Comparison of ENCODE assay signal across 1 cellular context in the genomic region with DNA sequence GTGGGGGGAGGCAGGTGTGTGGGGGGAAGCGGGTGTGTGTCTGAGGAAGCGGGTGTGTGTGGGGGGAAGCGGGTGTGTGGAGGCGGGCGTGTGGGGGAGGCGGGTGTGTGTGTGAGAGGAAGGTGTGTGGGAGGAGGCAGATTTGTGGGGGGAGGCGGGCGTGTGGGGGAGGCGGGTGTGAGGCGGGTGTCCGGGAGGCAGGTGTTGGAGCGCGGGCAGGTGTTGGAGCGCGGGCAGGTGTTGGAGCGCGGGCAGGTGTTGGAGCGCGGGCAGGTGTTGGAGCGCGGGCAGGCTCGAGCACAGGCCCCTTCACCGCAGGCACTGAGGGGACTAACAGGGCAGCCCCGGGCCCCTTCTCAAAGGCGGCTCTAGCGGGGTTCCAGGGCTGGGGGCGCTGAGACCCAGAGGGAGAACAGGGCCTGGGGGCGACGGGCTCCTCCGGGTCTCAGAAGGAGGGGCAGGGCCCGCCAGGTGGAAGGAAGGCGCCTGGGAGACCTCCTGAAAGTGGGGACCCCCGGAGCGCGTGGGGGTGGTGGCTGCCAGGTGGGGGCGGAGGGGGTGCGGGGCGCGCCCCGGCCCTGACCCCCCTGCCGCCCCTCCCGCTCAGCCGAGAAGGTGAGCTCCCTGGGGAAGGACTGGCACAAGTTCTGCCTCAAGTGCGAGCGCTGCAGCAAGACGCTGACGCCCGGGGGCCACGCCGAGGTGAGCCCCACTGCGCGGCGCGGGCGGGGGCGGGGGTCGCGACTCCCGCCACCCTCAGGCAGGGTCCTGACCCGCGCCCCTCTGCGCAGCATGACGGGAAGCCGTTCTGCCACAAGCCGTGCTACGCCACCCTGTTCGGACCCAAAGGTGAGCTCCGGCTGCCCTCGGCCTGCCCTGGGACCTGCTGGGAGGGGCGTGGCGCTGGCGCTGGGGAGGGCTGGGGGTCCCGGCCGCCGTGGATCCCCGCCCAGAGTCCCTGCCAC.
A peak's percentile ranks its signal among the peaks of the same experiment; 100 is the strongest.
TF ChIP-seq lines count a peak whose summit lies in the region.

No MANE protein-coding gene starts in this region.

TF ChIP-seq in H1, 55 proteins besides CTCF, POLR2A, EP300 and RAD21:
- TF ChIP-seq KDM4A (IDR thresholded peaks at IDR 0.05; ENCODE audit: low read depth, low read length, severe bottlenecking) (no peak), EZH2 (IDR thresholded peaks at IDR 0.05; ENCODE audit: low read depth, low read length, severe bottlenecking) (peak; percentile 85), SUZ12 (IDR thresholded peaks at IDR 0.05; ENCODE audit: low read length) (peak; percentile 86)
